In the genomic region with DNA sequence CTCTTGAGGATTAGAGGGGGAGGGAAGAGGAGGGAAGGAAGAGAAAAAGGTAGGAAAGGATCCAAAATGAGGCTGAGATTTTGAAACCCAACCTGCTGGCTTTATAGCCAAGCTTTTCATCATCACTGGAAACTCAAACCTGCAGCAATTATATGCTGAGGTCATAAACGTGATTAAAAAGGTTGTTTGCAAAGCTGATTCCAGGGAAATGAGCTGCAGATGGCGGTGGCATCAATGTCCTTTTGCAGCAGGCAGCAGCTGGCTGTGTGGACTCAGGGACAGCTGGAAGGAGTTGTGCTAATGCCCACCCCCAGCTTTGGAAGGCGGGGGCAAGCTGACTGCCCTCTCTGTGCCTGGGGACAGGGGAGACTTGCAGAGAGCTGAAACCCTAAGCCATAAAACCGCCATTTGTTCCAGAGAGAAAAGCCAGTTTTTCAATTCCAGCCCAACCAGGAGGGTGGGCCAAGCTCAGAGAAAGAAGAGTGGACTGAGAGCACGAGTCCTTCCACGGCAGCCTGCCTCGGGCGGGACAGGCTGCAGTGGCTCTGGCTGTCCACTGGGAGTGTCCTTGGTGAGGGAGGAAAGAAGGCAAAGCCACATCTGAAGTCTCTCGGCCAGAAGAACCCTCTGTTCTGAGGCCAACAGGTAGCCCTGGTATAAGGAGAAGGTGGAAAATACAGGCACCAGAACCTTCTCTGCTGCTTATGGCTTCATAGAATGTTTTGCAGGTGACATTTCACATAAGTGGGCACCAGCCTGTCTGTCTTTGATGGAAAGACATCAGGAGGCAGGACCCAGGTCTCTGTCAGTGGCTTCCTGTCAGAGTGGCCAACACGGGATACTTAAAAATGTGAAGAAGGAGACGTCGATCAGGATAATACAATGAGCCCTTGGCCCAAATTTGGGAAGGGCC, we compare ENCODE assay signal across 8 cellular contexts.
DNase-seq lines count a peak whose midpoint lies in the region; ATAC-seq and TF ChIP-seq lines count a peak whose summit lies in the region.

No MANE protein-coding gene starts in this region.

- peak; percentile 85 for ATAC-seq in mucosa of descending colon
- ATAC-seq in T-cell (replicated peaks in 1 of 4): no peak

- peaks cover 17 to 30% of the 10 kb centered on the region in 2 donors for H3K27me3 Mint-ChIP-seq in T-cell

- intact Hi-C loops in mucosa of descending colon (cut with DNase I, micrococcal nuclease): loop anchor here in 1 of 2 donors (10.0 kb wide), 1 partner anchor 390 kb away; no protein-coding TSS in a partner anchor

- no peak overlapping the region for H3K4me3 ChIP-seq in mucosa of descending colon

- H3K36me3 Mint-ChIP-seq in T-cell: no peaks in the 10 kb centered on the region

- H3K27ac Mint-ChIP-seq in T-cell: peak overlapping the region in 1 of 2 donors; percentile 6

- TF ChIP-seq CTCF in mucosa of descending colon (IDR thresholded peaks at IDR 0.05) (peak; percentile 63), GM10266 (IDR thresholded peaks at IDR 0.05; ENCODE audit: control insufficient read depth, insufficient read depth, low read depth, missing control alignments) (no peak)

- DNase-seq in HCEC 1CT (peak; percentile 28), NCI-H524 treated with DMSO at 0.1 percent for 48 hours (lab: John Stamatoyannopoulos, UW) (peak; percentile 81), dermis blood vessel endothelial cell (peak; percentile 55), mucosa of descending colon (peak in 2 of 3 donors; percentile 41 to 55), GM10266 (ENCODE audit: extremely low spot score) (no peak), T1000 (lab: John Stamatoyannopoulos, UW) (no peak), NCI-H226 (no peak), T-cell (no peak)

- H3K4me1 Mint-ChIP-seq in T-cell: peaks cover 0 to 5% (median 2%) of the 10 kb centered on the region in 3 donors

- no peaks in the 10 kb centered on the region for H3K36me3 ChIP-seq in mucosa of descending colon (ENCODE audit: low read depth)

- no peak overlapping the region for H3K4me3 Mint-ChIP-seq in T-cell

- CTCF ChIA-PET in T-cell (lab: Charles Lee): interaction anchor here in 1 of 2 donors (0.7 to 0.9 kb wide), 2 partner anchors 36 to 383 kb away, joined by 3 read pairs; no protein-coding TSS in a partner anchor

- no peaks in the 10 kb centered on the region for H3K4me1 ChIP-seq in mucosa of descending colon (ENCODE audit: low read depth)

- H3K9me3 Mint-ChIP-seq in T-cell: peaks cover 0 to 8% (median 0%) of the 10 kb centered on the region in 3 donors

- POLR2A ChIA-PET in T-cell (lab: Charles Lee): no interaction called here

- no peaks in the 10 kb centered on the region for H3K9me3 ChIP-seq in mucosa of descending colon

Comparison
In these comparisons a context has a peak if more than half of its experiments do, and no peak if none do; other contexts are left out.
1. DNase-seq: peak in HCEC 1CT (single experiment), NCI-H524 treated with DMSO at 0.1 percent for 48 hours (single experiment), dermis blood vessel endothelial cell (single experiment) and mucosa of descending colon (2 of 3); none in GM10266 (single experiment), T1000 (single experiment), NCI-H226 (single experiment) and T-cell (0 of 34).